17 cellular contexts compared by ENCODE assay signal in genomic region chr15:70479056-70479455, GRCh38.
A peak's percentile ranks its signal among the peaks of the same experiment; 100 is the strongest.
DNase-seq lines count a peak whose midpoint lies in the region; ATAC-seq and TF ChIP-seq lines count a peak whose summit lies in the region.
"Had no signal": no experiment of that assay in that cellular context is flagged by ENCODE, and none has a peak within 500 bp of the region (broad histone marks: within the 10 kb centered on the region; RNA-seq: fewer than 3 reads in every experiment).

No MANE protein-coding gene starts in this region.

- no peak for TF ChIP-seq POLR2A in ovary (IDR thresholded peaks at IDR 0.05)

- peaks cover 62% of the 10 kb centered on the region for H3K4me1 Mint-ChIP-seq in activated CD4-positive, alpha-beta T cell treated with anti-CD3 and anti-CD28 coated beads, Interleukin-2, amount 10 ng/mL, durations not matched to agents 24 days and 14 days
- H3K4me1 Mint-ChIP-seq in activated B cell treated with CpG ODN at 0.5 μM for 24 hours (peaks cover 48% of the 10 kb centered on the region), nephron progenitor cell (peaks cover 15% of the 10 kb centered on the region)

- peaks cover 47% of the 10 kb centered on the region for H3K27me3 Mint-ChIP-seq in activated CD4-positive, alpha-beta T cell treated with anti-CD3 and anti-CD28 coated beads, Interleukin-2, amount 10 ng/mL, durations not matched to agents 24 days and 14 days
- peaks cover 4% of the 10 kb centered on the region for H3K27me3 Mint-ChIP-seq in activated B cell treated with CpG ODN at 0.5 μM for 24 hours
- peaks cover 34% of the 10 kb centered on the region for H3K27me3 Mint-ChIP-seq in nephron progenitor cell (ENCODE audit: low read depth, poor library complexity)

- no peak for TF ChIP-seq CTCF in GM20000 (IDR thresholded peaks at IDR 0.05; ENCODE audit: extremely low read depth, missing control alignments)
- no peak for TF ChIP-seq CTCF in activated B cell treated with CpG ODN at 0.5 μM for 24 hours (IDR thresholded peaks at IDR 0.05)
- no peak for TF ChIP-seq CTCF in nephron progenitor cell (IDR thresholded peaks at IDR 0.05)
- no peak for TF ChIP-seq CTCF in ovary (IDR thresholded peaks at IDR 0.05)

- H3K9me3 Mint-ChIP-seq in activated CD4-positive, alpha-beta T cell treated with anti-CD3 and anti-CD28 coated beads, Interleukin-2, amount 10 ng/mL, durations not matched to agents 24 days and 14 days = no peaks in the 10 kb centered on the region
- H3K9me3 Mint-ChIP-seq in activated B cell treated with CpG ODN at 0.5 μM for 24 hours (no peaks in the 10 kb centered on the region), nephron progenitor cell (no peaks in the 10 kb centered on the region)

- TF ChIP-seq EP300 in ovary (IDR thresholded peaks at IDR 0.05) = no peak

- no peak overlapping the region for H3K4me3 ChIP-seq in ovary
- H3K4me3 ChIP-seq: A549, HAP-1, hepatocyte, K562, mucosa of descending colon, psoas muscle, stomach had no signal

- no peak overlapping the region for H3K27ac ChIP-seq in ovary
- H3K27ac ChIP-seq: hepatocyte, psoas muscle, stomach had no signal

- no peaks in the 10 kb centered on the region for H3K4me1 ChIP-seq in ovary (ENCODE audit: insufficient read depth)
- H3K4me1 ChIP-seq: HAP-1 had no signal

- H3K27me3 ChIP-seq in ovary = no peaks in the 10 kb centered on the region
- H3K27me3 ChIP-seq: hepatocyte, stomach had no signal

- CTCF ChIA-PET in activated B cell treated with CpG ODN at 0.5 μM for 24 hours (lab: Charles Lee) = interaction anchor here (0.9 to 3.0 kb wide), 2 partner anchors 9 to 12 kb away, joined by 3 to 16 read pairs; no protein-coding TSS in a partner anchor

- no peak for DNase-seq in activated CD4-positive, alpha-beta T cell treated with anti-CD3 and anti-CD28 coated beads, Interleukin-2, amount 10 ng/mL, durations not matched to agents 24 days and 14 days
- DNase-seq in activated CD4-positive, alpha-beta T cell treated with anti-CD3 and anti-CD28 coated beads, Interleukin-2, amount 50 U/mL, for 48 hours = no peak
- DNase-seq in GM20000 (ENCODE audit: low spot score) (peak; percentile 36), activated B cell treated with CpG ODN at 0.5 μM for 24 hours (no peak), nephron progenitor cell (no peak), NCI-H774 (lab: John Stamatoyannopoulos, UW) (no peak), ovary (no peak)
- DNase-seq: effector CD4-positive, alpha-beta T cell; NCI-H1436 treated with DMSO at 0.1 percent for 48 hours; psoas muscle; stomach had no signal

- ATAC-seq in activated B cell treated with CpG ODN at 0.5 μM for 24 hours (ENCODE audit: low read depth) = no peak
- ATAC-seq in HG03159 (IDR thresholded peaks at IDR 0.05; ENCODE audit: unreplicated experiment) = no peak
- ATAC-seq: A549, K562, psoas muscle had no signal

- peak overlapping the region; percentile 7 for H3K27ac Mint-ChIP-seq in activated CD4-positive, alpha-beta T cell treated with anti-CD3 and anti-CD28 coated beads, Interleukin-2, amount 10 ng/mL, durations not matched to agents 24 days and 14 days
- H3K27ac Mint-ChIP-seq in activated B cell treated with CpG ODN at 0.5 μM for 24 hours (peak overlapping the region; percentile 36), nephron progenitor cell (peak overlapping the region; percentile 1)

- POLR2A ChIA-PET in activated B cell treated with CpG ODN at 0.5 μM for 24 hours (lab: Charles Lee) = interaction anchor here (1.6 to 2.2 kb wide), 3 partner anchors 7 to 160 kb away, joined by 3 to 6 read pairs (median 4); no protein-coding TSS in a partner anchor

- peaks cover 4% of the 10 kb centered on the region for H3K36me3 Mint-ChIP-seq in activated CD4-positive, alpha-beta T cell treated with anti-CD3 and anti-CD28 coated beads, Interleukin-2, amount 10 ng/mL, durations not matched to agents 24 days and 14 days (ENCODE audit: low read depth)
- H3K36me3 Mint-ChIP-seq in activated B cell treated with CpG ODN at 0.5 μM for 24 hours (ENCODE audit: low read depth) (no peaks in the 10 kb centered on the region), nephron progenitor cell (ENCODE audit: low read depth) (no peaks in the 10 kb centered on the region)

- peak overlapping the region; percentile 38 for H3K4me3 Mint-ChIP-seq in activated CD4-positive, alpha-beta T cell treated with anti-CD3 and anti-CD28 coated beads, Interleukin-2, amount 10 ng/mL, durations not matched to agents 24 days and 14 days
- H3K4me3 Mint-ChIP-seq in activated B cell treated with CpG ODN at 0.5 μM for 24 hours (peak overlapping the region; percentile 12), nephron progenitor cell (no peak overlapping the region)

- no peaks in the 10 kb centered on the region for H3K36me3 ChIP-seq in ovary
- H3K36me3 ChIP-seq: HAP-1, stomach had no signal

- intact Hi-C loops in activated CD4-positive, alpha-beta T cell treated with anti-CD3 and anti-CD28 coated beads, Interleukin-2, amount 10 ng/mL, durations not matched to agents 24 days and 14 days (cut with micrococcal nuclease) = loop anchor here (2.0 to 5.0 kb wide), 2 partner anchors 14 to 33 kb away; no protein-coding TSS in a partner anchor
- intact Hi-C loops in activated B cell treated with CpG ODN at 0.5 μM for 24 hours (cut with micrococcal nuclease) = loop anchor here (2.0 kb wide), 1 partner anchor 14 kb away; no protein-coding TSS in a partner anchor
- intact Hi-C loops in ovary (cut with DNase I) = no loop called here

- no peaks in the 10 kb centered on the region for H3K9me3 ChIP-seq in ovary
- H3K9me3 ChIP-seq: A549, HAP-1, mucosa of descending colon, psoas muscle, stomach had no signal

- 88 to 92% (median 88%) methylated on average over 8 of the region's 8 CpGs for WGBS in ovary, 3 donors

Comparison
In these comparisons a context has a peak if more than half of its experiments do, and no peak if none do; other contexts are left out.
1. intact Hi-C loops: an anchor here in activated CD4-positive, alpha-beta T cell treated with anti-CD3 and anti-CD28 coated beads, Interleukin-2, amount 10 ng/mL, durations not matched to agents 24 days and 14 days (2.0 to 5.0 kb wide) and activated B cell treated with CpG ODN at 0.5 μM for 24 hours (2.0 kb wide); none called in ovary.